20 cellular contexts compared by ENCODE assay signal in the genomic region with DNA sequence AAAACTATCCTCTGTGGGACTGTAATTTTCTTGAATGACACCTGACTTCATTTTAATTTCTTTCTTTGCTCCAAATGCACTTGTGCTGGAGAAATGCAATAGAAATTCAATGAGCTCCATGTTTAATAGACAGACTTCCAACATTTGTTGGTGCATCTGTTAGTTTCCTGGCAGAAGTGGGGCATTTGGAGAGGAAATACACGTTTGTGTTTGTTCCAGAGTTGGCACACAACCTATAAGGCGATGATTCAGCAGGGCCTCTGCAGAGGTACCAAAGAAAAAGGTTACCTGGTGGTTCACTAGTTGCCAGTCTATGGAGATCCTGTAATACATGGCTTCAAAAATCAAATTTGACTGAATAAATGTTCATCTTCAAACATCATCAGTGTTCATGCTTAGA.
"Had no signal": no experiment of that assay in that cellular context is flagged by ENCODE, and none has a peak within 500 bp of the region (broad histone marks: within the 10 kb centered on the region; RNA-seq: fewer than 3 reads in every experiment).

No MANE protein-coding gene starts in this region.

- H3K9me3 Mint-ChIP-seq: activated CD4-positive, alpha-beta memory T cell treated with anti-CD3 and anti-CD28 coated beads for 36 hours; natural killer cell treated with Interleukin-12 subunit alpha and Interleukin-12 subunit beta and Interleukin-15 and Interleukin-18, amount 100 ng/mL, for 72 hours had no signal

- H3K36me3 Mint-ChIP-seq: activated CD8-positive, alpha-beta memory T cell treated with anti-CD3 and anti-CD28 coated beads, Interleukin-2, amount 10 ng/mL, durations not matched to agents 7 days and 5 days; activated naive CD4-positive, alpha-beta T cell treated with anti-CD3 and anti-CD28 coated beads, Interleukin-2, amount 10 ng/mL, durations not matched to agents 7 days and 5 days; immature natural killer cell; natural killer cell treated with Interleukin-12 subunit alpha and Interleukin-12 subunit beta and Interleukin-15 and Interleukin-18, amount 100 ng/mL, for 72 hours had no signal

- DNase-seq: activated CD4-positive, alpha-beta memory T cell treated with anti-CD3 and anti-CD28 coated beads for 36 hours; activated CD8-positive, alpha-beta memory T cell treated with anti-CD3 and anti-CD28 coated beads, Interleukin-2, amount 10 ng/mL, durations not matched to agents 7 days and 5 days; activated naive CD4-positive, alpha-beta T cell treated with anti-CD3 and anti-CD28 coated beads, Interleukin-2, amount 10 ng/mL, durations not matched to agents 7 days and 5 days; activated T-cell treated with anti-CD3 and anti-CD28 coated beads, Interleukin-2, amount 50 U/mL, for 1 hour; adrenal gland; erythroblast; gastrocnemius medialis; heart left ventricle; immature natural killer cell; mesendoderm; right cardiac atrium; stimulated activated CD4-positive, alpha-beta T cell treated with anti-CD3 and anti-CD28 coated beads, Interleukin-4, amount 100 ng/mL, for 4 hours; stimulated activated CD8-positive, alpha-beta memory T cell treated with anti-CD3 and anti-CD28 coated beads, Interleukin-4, amount 100 ng/mL, for 48 hours; stimulated activated naive CD4-positive, alpha-beta T cell treated with Interleukin-2 at 50 U/mL for 16 hours; trophoblast cell; WERI-Rb-1 had no signal

- H3K27ac Mint-ChIP-seq: activated CD4-positive, alpha-beta memory T cell treated with anti-CD3 and anti-CD28 coated beads for 36 hours; activated CD8-positive, alpha-beta memory T cell treated with anti-CD3 and anti-CD28 coated beads, Interleukin-2, amount 10 ng/mL, durations not matched to agents 7 days and 5 days; activated naive CD4-positive, alpha-beta T cell treated with anti-CD3 and anti-CD28 coated beads, Interleukin-2, amount 10 ng/mL, durations not matched to agents 7 days and 5 days; immature natural killer cell; natural killer cell treated with Interleukin-12 subunit alpha and Interleukin-12 subunit beta and Interleukin-15 and Interleukin-18, amount 100 ng/mL, for 72 hours had no signal

- H3K9me3 ChIP-seq: adrenal gland, gastrocnemius medialis, prostate gland had no signal

- H3K4me1 Mint-ChIP-seq: activated CD8-positive, alpha-beta memory T cell treated with anti-CD3 and anti-CD28 coated beads, Interleukin-2, amount 10 ng/mL, durations not matched to agents 7 days and 5 days; activated naive CD4-positive, alpha-beta T cell treated with anti-CD3 and anti-CD28 coated beads, Interleukin-2, amount 10 ng/mL, durations not matched to agents 7 days and 5 days; immature natural killer cell had no signal

- H3K4me1 ChIP-seq: adrenal gland, gastrocnemius medialis, prostate gland had no signal

- H3K27ac ChIP-seq: adrenal gland, gastrocnemius medialis, prostate gland, skin epidermis, WERI-Rb-1 had no signal

- H3K27me3 ChIP-seq: adrenal gland, cardiac muscle cell, gastrocnemius medialis had no signal

- H3K4me3 Mint-ChIP-seq: activated CD4-positive, alpha-beta memory T cell treated with anti-CD3 and anti-CD28 coated beads for 36 hours; activated CD8-positive, alpha-beta memory T cell treated with anti-CD3 and anti-CD28 coated beads, Interleukin-2, amount 10 ng/mL, durations not matched to agents 7 days and 5 days; activated naive CD4-positive, alpha-beta T cell treated with anti-CD3 and anti-CD28 coated beads, Interleukin-2, amount 10 ng/mL, durations not matched to agents 7 days and 5 days; immature natural killer cell; natural killer cell treated with Interleukin-12 subunit alpha and Interleukin-12 subunit beta and Interleukin-15 and Interleukin-18, amount 100 ng/mL, for 72 hours had no signal

- H3K36me3 ChIP-seq: adrenal gland, cardiac muscle cell, gastrocnemius medialis, heart left ventricle, prostate gland, WERI-Rb-1 had no signal

- H3K4me3 ChIP-seq: adrenal gland, cardiac muscle cell, gastrocnemius medialis, heart left ventricle, prostate gland, skin epidermis had no signal
